ENCODE assay signal across 1 cellular context in the genomic region with DNA sequence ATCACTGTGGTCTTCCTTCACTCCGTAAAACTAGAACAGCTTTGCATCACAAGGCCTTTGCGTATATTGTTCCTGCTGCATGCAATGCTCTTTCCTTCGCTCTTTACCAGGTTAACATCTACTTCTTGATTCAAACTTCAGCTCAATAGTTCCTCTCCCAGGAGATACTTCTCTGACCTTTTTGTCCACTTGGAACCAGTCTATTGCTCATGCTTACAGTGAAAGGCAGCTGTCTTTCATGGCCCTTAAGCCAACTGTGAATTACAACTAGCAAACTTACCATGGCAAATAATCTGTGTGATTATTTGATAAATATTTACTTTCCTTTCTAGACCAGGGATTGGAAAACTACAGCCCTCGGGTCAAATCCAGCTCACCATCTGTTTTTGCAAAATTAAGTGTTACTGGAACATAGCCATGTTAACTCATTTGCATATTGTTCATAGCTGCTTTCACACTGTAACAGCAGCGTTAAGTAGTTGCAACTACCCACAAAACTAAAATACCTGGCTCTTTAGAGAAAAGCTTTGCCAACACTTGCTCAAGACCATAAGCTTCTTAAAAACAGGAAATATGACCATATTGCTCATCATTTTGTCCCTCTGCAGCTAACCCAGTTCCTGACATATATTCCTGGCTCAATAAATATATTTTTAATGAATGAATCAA.
TF ChIP-seq lines count a peak whose summit lies in the region.

No MANE protein-coding gene starts in this region.

TF ChIP-seq in H1, 55 proteins besides CTCF, POLR2A, EP300 and RAD21:
- TF ChIP-seq CHD7 (IDR thresholded peaks at IDR 0.05; ENCODE audit: insufficient replicate concordance, low read length) (no peak), SIX5 (IDR thresholded peaks at IDR 0.05; ENCODE audit: low read depth, low read length) (no peak), SAP30 (IDR thresholded peaks at IDR 0.05; ENCODE audit: insufficient read depth, insufficient replicate concordance, low read length) (no peak), RNF2 (IDR thresholded peaks at IDR 0.05; ENCODE audit: borderline replicate concordance, low read depth, low read length, missing control alignments, poor library complexity, severe bottlenecking) (no peak), RBBP5 (IDR thresholded peaks at IDR 0.05; ENCODE audit: borderline replicate concordance, low read depth, low read length) (no peak), BRCA1 (IDR thresholded peaks at IDR 0.05; ENCODE audit: low read depth, low read length) (no peak), JUN (IDR thresholded peaks at IDR 0.05; ENCODE audit: low read depth, low read length) (no peak), NRF1 (IDR thresholded peaks at IDR 0.05; ENCODE audit: low read depth, low read length) (no peak)
